Comparison of ENCODE assay signal across 8 cellular contexts in the genomic region with DNA sequence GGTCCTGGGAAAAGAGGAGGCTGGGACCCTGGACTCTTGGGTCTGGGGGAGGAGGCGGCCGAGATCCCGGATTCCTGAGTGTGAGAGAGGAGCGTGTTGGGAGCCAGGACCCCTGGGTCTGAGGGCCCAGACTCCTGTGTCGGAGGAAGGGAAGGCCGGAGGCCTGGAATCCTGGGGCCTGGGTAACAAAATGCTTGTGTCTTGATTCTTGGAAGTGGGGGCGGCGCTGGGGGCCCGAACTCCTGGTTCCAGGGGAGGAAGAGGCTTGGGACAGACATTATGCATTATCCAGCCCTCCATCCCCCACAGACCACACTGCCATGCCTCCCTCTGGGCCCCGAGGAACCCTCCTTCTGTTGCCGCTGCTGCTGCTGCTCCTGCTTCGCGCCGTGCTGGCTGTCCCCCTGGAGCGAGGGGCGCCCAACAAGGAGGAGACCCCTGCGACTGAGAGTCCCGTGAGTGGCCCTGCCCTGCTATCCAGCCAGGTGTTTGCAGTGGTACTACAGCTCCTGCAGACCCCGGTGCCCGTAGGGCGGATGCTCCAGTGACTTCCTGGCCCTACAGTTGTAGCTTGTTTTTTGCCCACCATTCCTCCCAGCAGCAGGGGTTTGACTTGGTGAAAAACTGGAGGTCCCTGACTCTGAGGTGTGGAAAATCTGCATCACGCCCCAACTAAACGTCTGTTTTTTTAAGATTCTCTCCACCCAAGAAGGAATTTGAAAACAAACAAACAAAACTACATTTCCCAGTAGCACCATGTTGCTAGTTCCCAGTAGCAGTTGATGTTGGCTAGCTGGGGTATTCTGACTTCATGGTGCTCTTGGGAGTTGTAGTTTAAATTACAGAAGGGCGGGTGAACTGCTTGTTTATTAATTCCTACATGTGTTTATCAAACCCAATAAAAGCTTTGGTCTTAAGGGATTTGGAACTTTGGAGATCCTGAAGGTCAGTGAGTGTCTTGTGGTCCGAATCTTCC. TPM values are rescaled to one million over a fixed set of nuclear protein-coding genes. Genes with fewer than 3 reads are reported as not detected.
DNase-seq lines count a peak whose midpoint lies in the region; ATAC-seq and TF ChIP-seq lines count a peak whose summit lies in the region.

No MANE protein-coding gene starts in this region.

- POLR2A ChIA-PET in T-cell (lab: Charles Lee): interaction anchor here (0.5 to 1.3 kb wide), 7 partner anchors 15 to 326 kb away, joined by 3 to 9 read pairs (median 4); partner anchors contain the start of genes PPP1R15A (in 1 of the 2) and RUVBL2 (in 1 of the 2)

- TF ChIP-seq CTCF in BE2C (IDR thresholded peaks at IDR 0.05; ENCODE audit: low read depth, low read length) (no peak), GM23338 (conservative IDR thresholded peaks at IDR 0.05; ENCODE audit: low read depth in 2 of 2) (no peak), mucosa of descending colon (IDR thresholded peaks at IDR 0.05) (no peak), vagina (IDR thresholded peaks at IDR 0.05) (no peak)

- CTCF ChIA-PET in T-cell (lab: Charles Lee): interaction anchor here in 1 of 2 donors (0.5 to 3.0 kb wide), 3 partner anchors 64 to 93 kb away, joined by 4 to 23 read pairs (median 8); partner anchors contain the start of genes GYS1 and RUVBL2

- H3K4me2 ChIP-seq in GM23338: peak overlapping the region; percentile 95

- H3K27ac Mint-ChIP-seq in GM23338 (peak overlapping the region; percentile 94), T-cell (peak overlapping the region; percentile 97 to 98)

- H3K9ac ChIP-seq in endocrine pancreas (ENCODE audit: control insufficient read depth, insufficient read depth, low read length): peak overlapping the region; percentile 77

- H3K4me1 ChIP-seq in BE2C (no peaks in the 10 kb centered on the region), GM23338 (ENCODE audit: insufficient read depth) (peaks cover 9% of the 10 kb centered on the region), endocrine pancreas (ENCODE audit: control insufficient read depth, insufficient read depth, low read length) (no peaks in the 10 kb centered on the region), mucosa of descending colon (ENCODE audit: low read depth) (peaks cover 7% of the 10 kb centered on the region), vagina (peaks cover 43% of the 10 kb centered on the region)

- H3K9me3 ChIP-seq in BE2C: no peaks in the 10 kb centered on the region
- H3K9me3 ChIP-seq in endocrine pancreas (ENCODE audit: control insufficient read depth, low read length): no peaks in the 10 kb centered on the region
- no peaks in the 10 kb centered on the region for H3K9me3 ChIP-seq in mucosa of descending colon
- no peaks in the 10 kb centered on the region for H3K9me3 ChIP-seq in vagina

- peaks cover 5% of the 10 kb centered on the region; the same call in 2 of the 3 replicates for H3K4me1 Mint-ChIP-seq in GM23338
- peaks cover 29 to 47% (median 33%) of the 10 kb centered on the region in 3 donors for H3K4me1 Mint-ChIP-seq in T-cell

- H3K9me3 Mint-ChIP-seq in GM23338: no peaks in the 10 kb centered on the region
- H3K9me3 Mint-ChIP-seq in T-cell: no peaks in the 10 kb centered on the region

- H3K27ac ChIP-seq in GM23338 (ENCODE audit: low read depth) (peak overlapping the region; percentile 3; the same call in 1 of the 2 replicates), vagina (peak overlapping the region; percentile 97)

- no peaks in the 10 kb centered on the region for H4K20me1 ChIP-seq in GM23338 (replicated peaks; ENCODE audit: insufficient read depth)

- H3K79me2 ChIP-seq in GM23338 (replicated peaks; ENCODE audit: insufficient read depth): peaks cover 19% of the 10 kb centered on the region

- peaks cover 20% of the 10 kb centered on the region for H3K27me3 Mint-ChIP-seq in GM23338 (ENCODE audit: insufficient read depth, low read depth, poor library complexity)
- peaks cover 0 to 5% of the 10 kb centered on the region in 2 donors for H3K27me3 Mint-ChIP-seq in T-cell

- TF ChIP-seq POLR2A in vagina (IDR thresholded peaks at IDR 0.05): no peak

- no peak overlapping the region for H2AFZ ChIP-seq in GM23338

- H3K36me3 ChIP-seq in BE2C: peaks cover 6% of the 10 kb centered on the region; the same call in 1 of the 2 replicates
- no peaks in the 10 kb centered on the region; the same call in 1 of the 2 replicates for H3K36me3 ChIP-seq in GM23338 (ENCODE audit: insufficient read depth)
- no peaks in the 10 kb centered on the region for H3K36me3 ChIP-seq in endocrine pancreas (ENCODE audit: control insufficient read depth, insufficient read depth, low read length)
- H3K36me3 ChIP-seq in mucosa of descending colon (ENCODE audit: low read depth): no peaks in the 10 kb centered on the region
- peaks cover 0 to 17% of the 10 kb centered on the region in 2 donors for H3K36me3 ChIP-seq in vagina

- peaks cover 25% of the 10 kb centered on the region for H3K36me3 Mint-ChIP-seq in GM23338 (ENCODE audit: low read depth)
- H3K36me3 Mint-ChIP-seq in T-cell: peaks cover 17% of the 10 kb centered on the region

- H3K4me3 Mint-ChIP-seq in GM23338: peak overlapping the region; percentile 97
- peak overlapping the region; percentile 91 to 99 (median 91) for H3K4me3 Mint-ChIP-seq in T-cell

- H3K9me2 ChIP-seq in GM23338 (ENCODE audit: insufficient read depth): no peaks in the 10 kb centered on the region

- intact Hi-C loops in mucosa of descending colon (cut with DNase I, micrococcal nuclease): no loop called here
- intact Hi-C loops in vagina (cut with DNase I): no loop called here

- peak overlapping the region; percentile 89 for H3K4me3 ChIP-seq in BE2C (ENCODE audit: low read depth, low read length)
- H3K4me3 ChIP-seq in GM23338: peak overlapping the region; percentile 75
- H3K4me3 ChIP-seq in endocrine pancreas (ENCODE audit: control insufficient read depth, insufficient read depth, low read length): peak overlapping the region; percentile 28
- H3K4me3 ChIP-seq in mucosa of descending colon: peak overlapping the region; percentile 49
- H3K4me3 ChIP-seq in vagina: peak overlapping the region; percentile 63 to 87

- peaks cover 9% of the 10 kb centered on the region for H3F3A ChIP-seq in GM23338 (replicated peaks; ENCODE audit: low read depth)

- no peak for DNase-seq in BE2C
- peak; percentile 58 for DNase-seq in GM23338 (ENCODE audit: low spot score)
- DNase-seq in T-cell: peak in 6 of 34 experiments; percentile 16 to 38 (median 26)
- peak in 1 of 3 donors; percentile 67 for DNase-seq in mucosa of descending colon
- DNase-seq in vagina (ENCODE audit: extremely low spot score in 2 of 2): no peak
- no peak for DNase-seq in SK-N-DZ (ENCODE audit: low spot score)
- no peak for DNase-seq in SKM-1 treated with dmso at 0.1 percent for 144 hours (lab: John Stamatoyannopoulos, UW; ENCODE audit: unreplicated experiment)

- ATAC-seq in GM23338 (peak; percentile 19), T-cell (replicated peaks in 1 of 4) (peak in 3 of 4 experiments; percentile 8 to 20 (median 18)), mucosa of descending colon (peak; percentile 20)

- no peaks in the 10 kb centered on the region for H3K27me3 ChIP-seq in BE2C
- no peaks in the 10 kb centered on the region for H3K27me3 ChIP-seq in GM23338 (ENCODE audit: insufficient read depth)
- no peaks in the 10 kb centered on the region for H3K27me3 ChIP-seq in endocrine pancreas (ENCODE audit: control insufficient read depth, insufficient read depth, low read length)
- no peaks in the 10 kb centered on the region for H3K27me3 ChIP-seq in vagina

RNA-seq across cellular contexts. Expression of gene NUCB1, which starts 0.7 kb away (rescaled TPM):
- 152 TPM for polyA plus RNA-seq in BE2C (2012; ENCODE audit: insufficient read depth, insufficient read length, low read depth)
- total RNA-seq in GM23338 (2014; rRNA removed; shearing (Covaris generic)): 142 and 163 TPM in 2 replicates
- polyA plus RNA-seq in GM23338 (2016; fragmentation: Nextera tagmentation; extraction: Ambion mirVana): 57.1 and 64.9 TPM in 2 replicates
- total RNA-seq in T-cell: 100 to 1,000 TPM; 122 to 177 (median 165) TPM
- total RNA-seq in mucosa of descending colon: 100 to 1,000 TPM; 171 to 219 (median 205) TPM
- total RNA-seq in vagina: 151 TPM
- 56.6 and 73.7 TPM in 2 replicates for polyA plus RNA-seq in SK-N-DZ (2014; cell fraction: cytosol; rRNA removed)
- 36.9 and 39.9 TPM in 2 replicates for polyA plus RNA-seq in SK-N-DZ (2014; cell fraction: nucleus; rRNA removed)

RNA-seq across cellular contexts. Expression of gene TULP2, which starts 2.2 kb away (rescaled TPM):
- polyA plus RNA-seq in BE2C (2012; ENCODE audit: insufficient read depth, insufficient read length, low read depth): not detected
- 0.12 and 0.42 TPM in 2 replicates for total RNA-seq in GM23338 (2014; rRNA removed; shearing (Covaris generic))
- polyA plus RNA-seq in GM23338 (2016; fragmentation: Nextera tagmentation; extraction: Ambion mirVana): 1.1 and 1.9 TPM in 2 replicates
- total RNA-seq in T-cell (under 1 TPM in 1 of 5 donors, not detected in 4; 0.26 TPM), mucosa of descending colon (under 1 TPM in 1 of 3 donors, not detected in 2; 0.32 TPM), vagina (not detected)
- 0.40 and 0.65 TPM in 2 replicates for polyA plus RNA-seq in SK-N-DZ (2014; cell fraction: cytosol; rRNA removed)
- polyA plus RNA-seq in SK-N-DZ (2014; cell fraction: nucleus; rRNA removed): 0.16 and 1.4 TPM in 2 replicates

RNA-seq across cellular contexts. Expression of gene PPP1R15A, which starts 28.5 kb away (rescaled TPM):
- polyA plus RNA-seq in BE2C (2012; ENCODE audit: insufficient read depth, insufficient read length, low read depth): 145 TPM
- total RNA-seq in GM23338 (2014; rRNA removed; shearing (Covaris generic)): 14.5 and 15.8 TPM in 2 replicates
- polyA plus RNA-seq in GM23338 (2016; fragmentation: Nextera tagmentation; extraction: Ambion mirVana): 14.0 and 14.4 TPM in 2 replicates
- 100 to 1,000 TPM in 2 of 5 donors, 10 to 100 TPM in 3; 74.4 to 713 (median 93.6) TPM for total RNA-seq in T-cell
- total RNA-seq in mucosa of descending colon: 10 to 100 TPM; 31.8 to 47.7 (median 44.6) TPM
- 52.1 TPM for total RNA-seq in vagina
- 9.7 and 13.0 TPM in 2 replicates for polyA plus RNA-seq in SK-N-DZ (2014; cell fraction: cytosol; rRNA removed)
- polyA plus RNA-seq in SK-N-DZ (2014; cell fraction: nucleus; rRNA removed): 2.7 and 4.7 TPM in 2 replicates

RNA-seq across cellular contexts. Expression of gene PLEKHA4, which starts 32.3 kb away (rescaled TPM):
- polyA plus RNA-seq in BE2C (2012; ENCODE audit: insufficient read depth, insufficient read length, low read depth): 2.9 TPM
- 12.3 and 15.1 TPM in 2 replicates for total RNA-seq in GM23338 (2014; rRNA removed; shearing (Covaris generic))
- polyA plus RNA-seq in GM23338 (2016; fragmentation: Nextera tagmentation; extraction: Ambion mirVana): 10.9 and 12.2 TPM in 2 replicates
- total RNA-seq in T-cell: 10 to 100 TPM in 1 of 5 donors, 1 to 10 TPM in 4; 2.7 to 11.8 (median 5.2) TPM
- total RNA-seq in mucosa of descending colon: 10 to 100 TPM in 2 of 3 donors, 1 to 10 TPM in 1; 4.6 to 30.2 (median 21.5) TPM
- total RNA-seq in vagina: 37.1 TPM
- 0.99 and 1.4 TPM in 2 replicates for polyA plus RNA-seq in SK-N-DZ (2014; cell fraction: cytosol; rRNA removed)
- polyA plus RNA-seq in SK-N-DZ (2014; cell fraction: nucleus; rRNA removed): 5.3 and 7.8 TPM in 2 replicates

RNA-seq across cellular contexts. Expression of gene DHDH, which starts 32.7 kb away (rescaled TPM):
- not detected for polyA plus RNA-seq in BE2C (2012; ENCODE audit: insufficient read depth, insufficient read length, low read depth)
- total RNA-seq in GM23338 (2014; rRNA removed; shearing (Covaris generic)): 0.69 and 0.78 TPM in 2 replicates
- 4.7 and 8.4 TPM in 2 replicates for polyA plus RNA-seq in GM23338 (2016; fragmentation: Nextera tagmentation; extraction: Ambion mirVana)
- 1 to 10 TPM in 4 of 5 donors, under 1 TPM in 1; 0.93 to 1.7 (median 1.2) TPM for total RNA-seq in T-cell
- total RNA-seq in mucosa of descending colon: under 1 TPM in 1 of 3 donors, not detected in 2; 0.52 TPM
- not detected for total RNA-seq in vagina
- polyA plus RNA-seq in SK-N-DZ (2014; cell fraction: cytosol; rRNA removed): not detected in 2 replicates
- not detected in 2 replicates for polyA plus RNA-seq in SK-N-DZ (2014; cell fraction: nucleus; rRNA removed)

Comparison
In these comparisons a context has a peak if more than half of its experiments do, and no peak if none do; other contexts are left out.
1. H3K4me3 ChIP-seq: peak in every context shown above with its lines; median percentile 89 in BE2C; 75 in GM23338; 75 in vagina; 49 in mucosa of descending colon; 28 in endocrine pancreas.